In the genomic region with DNA sequence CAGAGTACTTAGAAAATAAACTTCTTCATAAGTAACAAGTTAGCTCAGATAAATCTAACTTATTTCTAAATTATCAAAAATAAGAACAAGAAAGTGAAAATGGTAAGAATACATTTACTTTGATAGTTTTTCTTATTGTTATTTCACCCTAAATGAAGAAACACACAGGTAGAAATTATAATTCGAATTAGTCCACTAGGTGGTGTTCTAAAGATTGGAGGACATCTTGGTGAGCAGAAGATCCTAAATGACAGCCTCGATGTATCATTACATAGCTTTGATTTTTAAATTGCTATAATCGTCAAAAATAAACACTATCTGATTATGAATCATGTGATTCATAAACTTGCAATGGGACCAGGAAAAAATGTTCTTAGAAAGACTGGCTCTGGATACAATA, we compare ENCODE assay signal across 8 cellular contexts.
DNase-seq lines count a peak whose midpoint lies in the region; ATAC-seq and TF ChIP-seq lines count a peak whose summit lies in the region.

No MANE protein-coding gene starts in this region.

- H3F3A ChIP-seq in DOHH2 (ENCODE audit: control insufficient read depth, insufficient read depth), result no peaks in the 10 kb centered on the region

- no peak overlapping the region for H2AFZ ChIP-seq in OCI-LY7 (ENCODE audit: low read length)

- H4K20me1 ChIP-seq in DOHH2 (ENCODE audit: control insufficient read depth, insufficient read depth, low read depth, low read length) (no peaks in the 10 kb centered on the region), OCI-LY7 (ENCODE audit: insufficient read depth, low read length) (no peaks in the 10 kb centered on the region)

- ATAC-seq in GM21515 (IDR thresholded peaks at IDR 0.05; ENCODE audit: unreplicated experiment) (peak; percentile 56), HG02852 (IDR thresholded peaks at IDR 0.05; ENCODE audit: unreplicated experiment) (no peak), HG02840 (IDR thresholded peaks at IDR 0.05; ENCODE audit: low FRiP score, unreplicated experiment) (no peak)

- H3K4me1 ChIP-seq in DOHH2 (ENCODE audit: control insufficient read depth, low read length) (no peaks in the 10 kb centered on the region), OCI-LY7 (ENCODE audit: insufficient read depth, low read length, poor library complexity, severe bottlenecking) (no peaks in the 10 kb centered on the region)

- POLR2A ChIA-PET in OCI-LY7 (lab: Charles Lee), result no interaction called here

- no peak overlapping the region for H3K4me3 ChIP-seq in DOHH2 (ENCODE audit: low read length)
- no peak overlapping the region for H3K4me3 ChIP-seq in OCI-LY7 (ENCODE audit: low read depth, low read length, poor library complexity, severe bottlenecking)

- no peaks in the 10 kb centered on the region for H3K36me3 ChIP-seq in DOHH2 (ENCODE audit: control insufficient read depth, low read length)
- no peaks in the 10 kb centered on the region for H3K36me3 ChIP-seq in OCI-LY7 (ENCODE audit: insufficient read depth, low read length)

- H3K9me3 ChIP-seq in DOHH2 (ENCODE audit: control insufficient read depth, insufficient read depth, low read length) (no peaks in the 10 kb centered on the region), OCI-LY7 (ENCODE audit: low read length) (no peaks in the 10 kb centered on the region)

- H3K27me3 ChIP-seq in DOHH2 (ENCODE audit: control insufficient read depth, low read length), result no peaks in the 10 kb centered on the region

- TF ChIP-seq CTCF in DOHH2 (IDR thresholded peaks at IDR 0.05; ENCODE audit: low read depth, low read length, poor library complexity, severe bottlenecking), result peak; percentile 40
- TF ChIP-seq CTCF in OCI-LY7 (conservative IDR thresholded peaks at IDR 0.05; ENCODE audit: low read length), result peak; percentile 81

- intact Hi-C loops in OCI-LY7 (cut with micrococcal nuclease; ENCODE audit: unreplicated experiment), result loop anchor here (10.0 kb wide), 1 partner anchor 882 kb away; the partner anchor contains the start of gene UBE2E1

- H3K9me2 ChIP-seq in DOHH2 (replicated peaks; ENCODE audit: control insufficient read depth, low read length) (no peaks in the 10 kb centered on the region), OCI-LY7 (ENCODE audit: insufficient read depth, low read length) (no peaks in the 10 kb centered on the region)

- BruUV-seq in OCI-LY7 (replicated peaks; lab: Mats Ljungman, UMichigan), result no TSS peak

- DNase-seq in OCI-LY7 (ENCODE audit: low spot score) (peak; percentile 57), iris pigment epithelial cell (ENCODE audit: low read depth) (peak; percentile 3)
- DNase-seq in stimulated activated naive CD4-positive, alpha-beta T cell treated with Interleukin-2 at 50 U/mL for 16 hours (lab: John Stamatoyannopoulos, UW), result no peak
- DNase-seq in stimulated activated CD4-positive, alpha-beta T cell treated with anti-CD3 and anti-CD28 coated beads, Interleukin-4, amount 100 ng/mL, for 24 hours, result no peak

- H3K4me2 ChIP-seq in DOHH2 (ENCODE audit: low read length) (no peak overlapping the region), OCI-LY7 (ENCODE audit: low read length) (no peak overlapping the region)

- H3K27ac ChIP-seq in DOHH2 (ENCODE audit: low read depth, low read length) (no peak overlapping the region), OCI-LY7 (ENCODE audit: low read depth, low read length, poor library complexity, severe bottlenecking) (no peak overlapping the region)

- H3K79me2 ChIP-seq in DOHH2 (ENCODE audit: control insufficient read depth, low read length) (no peaks in the 10 kb centered on the region), OCI-LY7 (ENCODE audit: insufficient read depth, low read depth, low read length) (no peaks in the 10 kb centered on the region)

- CTCF ChIA-PET in OCI-LY7 (lab: Charles Lee; ENCODE audit: unreplicated experiment), result no interaction called here

Comparison
In these comparisons a context has a peak if more than half of its experiments do, and no peak if none do; other contexts are left out.
1. DNase-seq: peak in OCI-LY7 (single experiment) and iris pigment epithelial cell (single experiment); none in stimulated activated naive CD4-positive, alpha-beta T cell treated with Interleukin-2 at 50 U/mL for 16 hours (single experiment) and stimulated activated CD4-positive, alpha-beta T cell treated with anti-CD3 and anti-CD28 coated beads, Interleukin-4, amount 100 ng/mL, for 24 hours (single experiment).